In genomic region chr2:18209934-18210639, GRCh38 we compare ENCODE assay signal across 15 cellular contexts.
DNase-seq lines count a peak whose midpoint lies in the region; TF ChIP-seq lines count a peak whose summit lies in the region.
"Had no signal": no experiment of that assay in that cellular context is flagged by ENCODE, and none has a peak within 500 bp of the region (broad histone marks: within the 10 kb centered on the region; RNA-seq: fewer than 3 reads in every experiment).

No MANE protein-coding gene starts in this region.

- H3K4me2 ChIP-seq in hepatocyte = no peak overlapping the region

- H2AFZ ChIP-seq in hepatocyte = no peak overlapping the region

- no peak for TF ChIP-seq CTCF in hepatocyte (IDR thresholded peaks at IDR 0.05; ENCODE audit: poor library complexity)

- H3K27ac ChIP-seq in epithelial cell of prostate = peak overlapping the region; percentile 9
- H3K27ac ChIP-seq in hepatocyte = no peak overlapping the region
- H3K27ac ChIP-seq: psoas muscle, SK-N-MC had no signal

- H3K79me2 ChIP-seq in hepatocyte = no peaks in the 10 kb centered on the region

- no peaks in the 10 kb centered on the region for H3K9me3 ChIP-seq in hepatocyte (ENCODE audit: low read depth)
- H3K9me3 ChIP-seq: psoas muscle had no signal

- DNase-seq in SIG-M5 treated with dmso at 0.1 percent for 504 hours (lab: John Stamatoyannopoulos, UW; ENCODE audit: unreplicated experiment) (peak; percentile 16), SIG-M5 (lab: John Stamatoyannopoulos, UW) (no peak), NCI-H774 (lab: John Stamatoyannopoulos, UW) (peak; percentile 48), epithelial cell of prostate (ENCODE audit: low read depth, low spot score) (peak; percentile 94), smooth muscle cell of the brain vasculature (ENCODE audit: low read depth, low spot score) (peak; percentile 7), NOMO-1 (lab: John Stamatoyannopoulos, UW; ENCODE audit: unreplicated experiment in 2 of 2) (no peak), NCI-H446 treated with DMSO at 0.1 percent for 48 hours (lab: John Stamatoyannopoulos, UW) (no peak), hepatocyte (ENCODE audit: low spot score) (no peak)
- DNase-seq: ACHN; activated naive CD4-positive, alpha-beta T cell treated with Interleukin-2 at 50 U/mL for 16 hours; hippocampal formation; mesendoderm; psoas muscle; substantia nigra had no signal

- H3K27me3 ChIP-seq in hepatocyte = no peaks in the 10 kb centered on the region

- no peak overlapping the region for H3K4me3 ChIP-seq in hepatocyte
- H3K4me3 ChIP-seq: psoas muscle, SK-N-MC had no signal

- WGBS in hepatocyte (ENCODE audit: low lambda C conversion rate, missing lambda C conversion rate) = 60% methylated on average over 4 of the region's 4 CpGs

- H3K9me2 ChIP-seq in hepatocyte (replicated peaks; ENCODE audit: insufficient read depth) = no peaks in the 10 kb centered on the region

- no peaks in the 10 kb centered on the region for H3K36me3 ChIP-seq in hepatocyte (replicated peaks; ENCODE audit: insufficient read depth, low read depth)

- no peaks in the 10 kb centered on the region for H3K4me1 ChIP-seq in hepatocyte (ENCODE audit: insufficient read depth)
- H3K4me1 ChIP-seq: psoas muscle had no signal

- H4K20me1 ChIP-seq in hepatocyte (ENCODE audit: insufficient read depth, poor library complexity, severe bottlenecking) = no peaks in the 10 kb centered on the region

Comparison
In these comparisons a context has a peak if more than half of its experiments do, and no peak if none do; other contexts are left out.
1. DNase-seq: peak in SIG-M5 treated with dmso at 0.1 percent for 504 hours (single experiment), NCI-H774 (single experiment), epithelial cell of prostate (single experiment) and smooth muscle cell of the brain vasculature (single experiment); none in SIG-M5 (single experiment), NOMO-1 (0 of 2), NCI-H446 treated with DMSO at 0.1 percent for 48 hours (single experiment) and hepatocyte (single experiment).